ENCODE assay signal across 26 cellular contexts in genomic region chr5:78291687-78292086, GRCh38. TPM values are rescaled to one million over a fixed set of nuclear protein-coding genes. Genes with fewer than 3 reads are reported as not detected.
DNase-seq lines count a peak whose midpoint lies in the region; ATAC-seq, FAIRE-seq and TF ChIP-seq lines count a peak whose summit lies in the region.
"Had no signal": no experiment of that assay in that cellular context is flagged by ENCODE, and none has a peak within 500 bp of the region (broad histone marks: within the 10 kb centered on the region; RNA-seq: fewer than 3 reads in every experiment).

No MANE protein-coding gene starts in this region.

- H3K9me3 Mint-ChIP-seq in activated T-cell treated with anti-CD3 and anti-CD28 coated beads, Interleukin-2, amount 50 U/mL, for 72 hours = no peaks in the 10 kb centered on the region
- no peaks in the 10 kb centered on the region for H3K9me3 Mint-ChIP-seq in activated T-helper 17 cell treated with anti-CD3 and anti-CD28 coated beads, Interleukin-2, amount 50 U/mL, for 72 hours
- H3K9me3 Mint-ChIP-seq in neural crest cell (no peaks in the 10 kb centered on the region), endodermal cell (no peaks in the 10 kb centered on the region)
- H3K9me3 Mint-ChIP-seq: activated CD8-positive, alpha-beta T cell treated with anti-CD3 and anti-CD28 coated beads for 36 hours; activated naive CD4-positive, alpha-beta T cell treated with anti-CD3 and anti-CD28 coated beads, Interleukin-2, amount 10 ng/mL, durations not matched to agents 7 days and 5 days; GM23338; naive thymus-derived CD8-positive, alpha-beta T cell; T-cell had no signal

- no peaks in the 10 kb centered on the region for H3K36me3 ChIP-seq in endodermal cell (ENCODE audit: control insufficient read depth, insufficient read depth, low read length)
- H3K36me3 ChIP-seq: pancreas, upper lobe of right lung had no signal

- H3K27me3 ChIP-seq in endodermal cell (ENCODE audit: control insufficient read depth, insufficient read depth, low read length, poor library complexity, severe bottlenecking) = no peaks in the 10 kb centered on the region
- H3K27me3 ChIP-seq: pancreas, SJCRH30, upper lobe of right lung had no signal

- H3K27me3 Mint-ChIP-seq in activated T-cell treated with anti-CD3 and anti-CD28 coated beads, Interleukin-2, amount 50 U/mL, for 72 hours (ENCODE audit: low read depth) = no peaks in the 10 kb centered on the region
- H3K27me3 Mint-ChIP-seq in activated T-helper 17 cell treated with anti-CD3 and anti-CD28 coated beads, Interleukin-2, amount 50 U/mL, for 72 hours = no peaks in the 10 kb centered on the region
- peaks cover 15% of the 10 kb centered on the region for H3K27me3 Mint-ChIP-seq in neural crest cell (ENCODE audit: low read depth)
- no peaks in the 10 kb centered on the region for H3K27me3 Mint-ChIP-seq in endodermal cell (ENCODE audit: insufficient read depth)
- H3K27me3 Mint-ChIP-seq: activated CD8-positive, alpha-beta T cell treated with anti-CD3 and anti-CD28 coated beads for 36 hours; naive thymus-derived CD8-positive, alpha-beta T cell; T-cell had no signal

- peak overlapping the region; percentile 2 to 61 for H3K4me3 Mint-ChIP-seq in activated T-cell treated with anti-CD3 and anti-CD28 coated beads, Interleukin-2, amount 50 U/mL, for 72 hours
- H3K4me3 Mint-ChIP-seq in activated T-helper 17 cell treated with anti-CD3 and anti-CD28 coated beads, Interleukin-2, amount 50 U/mL, for 72 hours = peak overlapping the region; percentile 91
- H3K4me3 Mint-ChIP-seq in neural crest cell = peak overlapping the region; percentile 29
- H3K4me3 Mint-ChIP-seq in endodermal cell = no peak overlapping the region

- no peaks in the 10 kb centered on the region for H3K9me3 ChIP-seq in endodermal cell (ENCODE audit: control insufficient read depth, low read length)
- H3K9me3 ChIP-seq: pancreas, SJCRH30, upper lobe of right lung had no signal

- H3K4me3 ChIP-seq in endodermal cell (ENCODE audit: low read length) = no peak overlapping the region
- H3K4me3 ChIP-seq: GM23338, pancreas, SJCRH30, upper lobe of right lung had no signal

- peak; percentile 44 for FAIRE-seq in GM19239 (lab: Jason Lieb, UNC)
- FAIRE-seq: pancreas had no signal

- DNase-seq in activated T-cell treated with anti-CD3 and anti-CD28 coated beads, Interleukin-2, amount 50 U/mL, for 72 hours = no peak
- DNase-seq in activated T-cell treated with anti-CD3 and anti-CD28 coated beads for 4 hours = no peak
- no peak for DNase-seq in GM19239 (ENCODE audit: insufficient read length, low spot score)
- DNase-seq in neural crest cell (ENCODE audit: low read depth, low spot score) = no peak
- DNase-seq in HUDEP-2 (lab: John Stamatoyannopoulos, UW; ENCODE audit: unreplicated experiment in 76 of 76) = no peak
- DNase-seq in GM19240 (ENCODE audit: insufficient read length, low spot score) = no peak
- no peak for DNase-seq in endodermal cell
- DNase-seq: activated CD4-positive, CD25-positive, alpha-beta regulatory T cell treated with anti-CD3 and anti-CD28 coated beads, Interleukin-2, amount 50 U/mL, for 72 hours; activated CD8-positive, alpha-beta T cell treated with anti-CD3 and anti-CD28 coated beads for 36 hours; activated naive CD4-positive, alpha-beta T cell treated with anti-CD3 and anti-CD28 coated beads, Interleukin-2, amount 10 ng/mL, durations not matched to agents 7 days and 5 days; caudate nucleus; cortex of kidney; DMS79 treated with DMSO at 0.1 percent for 48 hours; foreskin fibroblast; head of caudate nucleus; midbrain; naive thymus-derived CD8-positive, alpha-beta T cell; NCI-H2081; NCI-H2227 treated with DMSO at 0.1 percent for 48 hours; pancreas; SJCRH30; T-cell; upper lobe of right lung had no signal

- WGBS in endodermal cell (ENCODE audit: insufficient coverage in 1 of 2, insufficient read length in 1 of 2), 2 experiments = 99 to 100% methylated on average over 1 to 2 of the region's 2 CpGs

- peaks cover 8 to 10% of the 10 kb centered on the region in 2 donors for H3K36me3 Mint-ChIP-seq in activated T-cell treated with anti-CD3 and anti-CD28 coated beads, Interleukin-2, amount 50 U/mL, for 72 hours (ENCODE audit: insufficient read depth in 2 of 2)
- peaks cover 28% of the 10 kb centered on the region for H3K36me3 Mint-ChIP-seq in activated T-helper 17 cell treated with anti-CD3 and anti-CD28 coated beads, Interleukin-2, amount 50 U/mL, for 72 hours (ENCODE audit: low read depth)
- H3K36me3 Mint-ChIP-seq in neural crest cell (ENCODE audit: low read depth) (peaks cover 2% of the 10 kb centered on the region), endodermal cell (ENCODE audit: low read depth) (peaks cover 3% of the 10 kb centered on the region)
- H3K36me3 Mint-ChIP-seq: naive thymus-derived CD8-positive, alpha-beta T cell; T-cell had no signal

- no peak overlapping the region for H3K27ac Mint-ChIP-seq in activated T-cell treated with anti-CD3 and anti-CD28 coated beads, Interleukin-2, amount 50 U/mL, for 72 hours
- no peak overlapping the region for H3K27ac Mint-ChIP-seq in activated T-helper 17 cell treated with anti-CD3 and anti-CD28 coated beads, Interleukin-2, amount 50 U/mL, for 72 hours
- H3K27ac Mint-ChIP-seq in neural crest cell (ENCODE audit: unreplicated experiment) = no peak overlapping the region
- H3K27ac Mint-ChIP-seq in endodermal cell = no peak overlapping the region
- H3K27ac Mint-ChIP-seq: activated CD8-positive, alpha-beta T cell treated with anti-CD3 and anti-CD28 coated beads for 36 hours; activated naive CD4-positive, alpha-beta T cell treated with anti-CD3 and anti-CD28 coated beads, Interleukin-2, amount 10 ng/mL, durations not matched to agents 7 days and 5 days; GM23338 had no signal

- TF ChIP-seq CTCF in neural crest cell (conservative IDR thresholded peaks at IDR 0.05) (no peak), endodermal cell (conservative IDR thresholded peaks at IDR 0.05) (no peak)

- peaks cover 49% of the 10 kb centered on the region for H3K4me1 Mint-ChIP-seq in activated T-cell treated with anti-CD3 and anti-CD28 coated beads, Interleukin-2, amount 50 U/mL, for 72 hours (ENCODE audit: low read depth)
- H3K4me1 Mint-ChIP-seq in activated T-helper 17 cell treated with anti-CD3 and anti-CD28 coated beads, Interleukin-2, amount 50 U/mL, for 72 hours = peaks cover 22% of the 10 kb centered on the region
- H3K4me1 Mint-ChIP-seq in neural crest cell (peaks cover 52% of the 10 kb centered on the region), endodermal cell (peaks cover 25% of the 10 kb centered on the region)

- ATAC-seq in activated T-cell treated with anti-CD3 and anti-CD28 coated beads, Interleukin-2, amount 50 U/mL, for 72 hours (replicated peaks in 1 of 2) = no peak
- ATAC-seq in activated T-helper 17 cell treated with anti-CD3 and anti-CD28 coated beads, Interleukin-2, amount 50 U/mL, for 72 hours (replicated peaks) = no peak
- ATAC-seq: activated CD8-positive, alpha-beta T cell treated with anti-CD3 and anti-CD28 coated beads for 36 hours; esophagus mucosa; GM23338; naive thymus-derived CD8-positive, alpha-beta T cell; pancreas; T-cell; upper lobe of right lung had no signal

- peaks cover 4% of the 10 kb centered on the region for H3K4me1 ChIP-seq in endodermal cell (ENCODE audit: control insufficient read depth, insufficient read depth, low read length)

- no peak overlapping the region for H3K9ac ChIP-seq in endodermal cell (ENCODE audit: extremely low read depth, low read length, poor library complexity, severe bottlenecking)

- H3K27ac ChIP-seq in endodermal cell (ENCODE audit: low read depth, low read length) = no peak overlapping the region
- H3K27ac ChIP-seq: pancreas, SJCRH30, upper lobe of right lung had no signal

RNA-seq across cellular contexts. Expression of gene AP3B1, which starts 2.8 kb away (rescaled TPM):
- 10 to 100 TPM; 43.6 to 45.1 TPM for total RNA-seq in activated T-cell treated with anti-CD3 and anti-CD28 coated beads, Interleukin-2, amount 50 U/mL, for 72 hours
- total RNA-seq in activated T-helper 17 cell treated with anti-CD3 and anti-CD28 coated beads, Interleukin-2, amount 50 U/mL, for 72 hours = 10 to 100 TPM; 46.1 to 48.3 TPM
- 46.6 and 51.8 TPM in 2 replicates for total RNA-seq in neural crest cell
- 10 to 100 TPM; 53.4 to 74.0 TPM for total RNA-seq in endodermal cell
- polyA plus RNA-seq in endodermal cell (2013, experiment 1 of 2) = 47.8 TPM
- 42.0 TPM for polyA plus RNA-seq in endodermal cell (2013, experiment 2 of 2)
